ENCODE assay signal across 9 cellular contexts in the genomic region with DNA sequence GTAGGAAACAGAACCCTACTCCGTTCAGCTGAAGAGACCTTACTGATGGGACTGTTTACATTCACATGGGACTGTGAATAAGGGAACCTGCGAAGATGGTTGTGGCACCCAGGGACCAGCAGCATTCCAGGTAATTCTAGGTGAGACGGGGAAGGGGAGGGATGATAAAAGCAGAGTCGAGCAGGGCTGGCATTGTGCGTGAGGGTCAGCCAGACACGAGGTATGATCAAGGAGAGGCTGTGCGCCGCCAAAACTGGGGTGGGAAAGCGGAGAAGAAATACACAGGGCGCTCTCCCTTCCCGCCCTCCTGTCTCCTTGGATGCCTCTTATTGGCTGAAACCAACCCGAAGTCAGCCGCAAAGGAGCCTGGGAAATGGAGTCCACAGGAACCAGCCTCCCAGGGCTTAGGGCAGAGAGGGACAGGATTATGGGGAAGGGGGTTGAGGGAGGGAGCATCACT. TPM values are rescaled to one million over a fixed set of nuclear protein-coding genes. Genes with fewer than 3 reads are reported as not detected.
DNase-seq lines count a peak whose midpoint lies in the region; ATAC-seq and TF ChIP-seq lines count a peak whose summit lies in the region.
"Had no signal": no experiment of that assay in that cellular context is flagged by ENCODE, and none has a peak within 500 bp of the region (broad histone marks: within the 10 kb centered on the region; RNA-seq: fewer than 3 reads in every experiment).

No MANE protein-coding gene starts in this region.

- H3K9me3 ChIP-seq in RWPE2 (ENCODE audit: severe bottlenecking) (no peaks in the 10 kb centered on the region), testis (no peaks in the 10 kb centered on the region)

- TF ChIP-seq EP300 in Ishikawa (IDR thresholded peaks at IDR 0.05; ENCODE audit: borderline replicate concordance): no peak

- no peak for TF ChIP-seq POLR2A in testis (IDR thresholded peaks at IDR 0.05)

- H3K27me3 ChIP-seq in RWPE2 (ENCODE audit: insufficient read depth, poor library complexity, severe bottlenecking) (no peaks in the 10 kb centered on the region), testis (no peaks in the 10 kb centered on the region)

- no peaks in the 10 kb centered on the region for H3K36me3 ChIP-seq in RWPE2 (ENCODE audit: low read depth)
- no peaks in the 10 kb centered on the region for H3K36me3 ChIP-seq in testis (ENCODE audit: low read depth, missing control alignments)

- TF ChIP-seq CTCF in RWPE2 (IDR thresholded peaks at IDR 0.05; ENCODE audit: poor library complexity, severe bottlenecking) (no peak), testis (IDR thresholded peaks at IDR 0.05) (no peak)

- WGBS in testis, 2 donors: 0 to 3% methylated on average over 12 to 13 of the region's 13 CpGs

- H3K27ac ChIP-seq in RWPE2 (ENCODE audit: poor library complexity, severe bottlenecking): no peak overlapping the region
- H3K27ac ChIP-seq in testis: no peak overlapping the region

- intact Hi-C loops in testis (cut with DNase I; ENCODE audit: low total_unique reads): no loop called here

- H3K4me1 ChIP-seq in RWPE2 (ENCODE audit: insufficient read depth, poor library complexity, severe bottlenecking) (no peaks in the 10 kb centered on the region), testis (no peaks in the 10 kb centered on the region)

- no peak for TF ChIP-seq RAD21 in Ishikawa (IDR thresholded peaks at IDR 0.05; ENCODE audit: low read depth)

- peak; percentile 94 for ATAC-seq in GM21528 (IDR thresholded peaks at IDR 0.05; ENCODE audit: low FRiP score, unreplicated experiment)
- peak; percentile 98 for ATAC-seq in RWPE2 (ENCODE audit: low read depth)

- peak overlapping the region; percentile 39 for H3K4me3 ChIP-seq in RWPE2 (ENCODE audit: severe bottlenecking)
- peak overlapping the region; percentile 26 to 35 for H3K4me3 ChIP-seq in testis

- peak; percentile 33 for DNase-seq in DMS79 (lab: John Stamatoyannopoulos, UW)
- peak; percentile 80 for DNase-seq in RWPE2 (ENCODE audit: low spot score)
- DNase-seq in activated gamma-delta T cell treated with anti-CD3 and anti-CD28 coated beads, Interleukin-2, amount 50 U/mL, for 16 hours (ENCODE audit: low read depth): peak; percentile 28
- peak; percentile 77 for DNase-seq in germinal center (ENCODE audit: low spot score)
- DNase-seq in occipital lobe (lab: John Stamatoyannopoulos, UW): peak; percentile 69
- DNase-seq in testis: peak; percentile 90

TF ChIP-seq in Ishikawa, 13 proteins besides CTCF, POLR2A, EP300 and RAD21:
- TF ChIP-seq ZBTB7A (IDR thresholded peaks at IDR 0.05; ENCODE audit: low read depth) (no peak), CEBPB (IDR thresholded peaks at IDR 0.05) (no peak)
- TF ChIP-seq, protein P1, sequence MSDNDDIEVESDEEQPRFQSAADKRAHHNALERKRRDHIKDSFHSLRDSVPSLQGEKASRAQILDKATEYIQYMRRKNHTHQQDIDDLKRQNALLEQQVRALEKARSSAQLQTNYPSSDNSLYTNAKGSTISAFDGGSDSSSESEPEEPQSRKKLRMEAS (IDR thresholded peaks at IDR 0.05): peak; percentile 78

RNA-seq across cellular contexts. Expression of a gene that starts 38.4 kb away (rescaled TPM):
- 19.0 TPM for total RNA-seq in occipital lobe
- 100 to 1,000 TPM; 101 to 119 TPM for total RNA-seq in testis
- polyA plus RNA-seq in testis (ENCODE audit: insufficient read depth, low read depth, low replicate concordance): 299 TPM

RNA-seq across cellular contexts. Expression of a gene that starts 58.6 kb away (rescaled TPM):
- total RNA-seq in occipital lobe (not detected), testis (10 to 100 TPM; 17.9 to 31.2 TPM)
- 84.8 TPM for polyA plus RNA-seq in testis (ENCODE audit: insufficient read depth, low read depth, low replicate concordance)
- total RNA-seq: temporal lobe had no signal

Comparison
In these comparisons a context has a peak if more than half of its experiments do, and no peak if none do; other contexts are left out.
1. DNase-seq: peak in every context shown above with its lines; median percentile 90 in testis; 80 in RWPE2; 77 in germinal center; 69 in occipital lobe; 33 in DMS79; 28 in activated gamma-delta T cell treated with anti-CD3 and anti-CD28 coated beads, Interleukin-2, amount 50 U/mL, for 16 hours.
2. RNA of a gene that starts 58.6 kb away (total RNA-seq): 17.9 to 31.2 TPM in testis; not detected in occipital lobe (single experiment); every median in the first group is over 10 times any median in the second.